In genomic region chr5:58649716-58650115, GRCh38 we compare ENCODE assay signal across 15 cellular contexts.
DNase-seq lines count a peak whose midpoint lies in the region; ATAC-seq and TF ChIP-seq lines count a peak whose summit lies in the region.
"Had no signal": no experiment of that assay in that cellular context is flagged by ENCODE, and none has a peak within 500 bp of the region (broad histone marks: within the 10 kb centered on the region; RNA-seq: fewer than 3 reads in every experiment).

No MANE protein-coding gene starts in this region.

- H3K9me2 ChIP-seq in neural cell (ENCODE audit: insufficient read depth, low read length) = no peaks in the 10 kb centered on the region

- no peaks in the 10 kb centered on the region for H3K27me3 ChIP-seq in neural cell (ENCODE audit: insufficient read depth, low read depth, low read length)
- H3K27me3 ChIP-seq: BLaER1 treated with 17β-estradiol and CSF1 and Interleukin-3, amounts not matched to agents 10 nM and 100 nM had no signal

- DNase-seq in NCI-H1694 treated with DMSO at 0.1 percent for 48 hours (lab: John Stamatoyannopoulos, UW) = peak; percentile 9
- no peak for DNase-seq in NCI-H1694 (lab: John Stamatoyannopoulos, UW)
- DNase-seq in left kidney (ENCODE audit: low read depth, low spot score) = peak; percentile 19
- no peak for DNase-seq in activated T-cell treated with anti-CD3 and anti-CD28 coated beads, Interleukin-2, amount 50 U/mL, for 4 hours
- no peak for DNase-seq in foreskin fibroblast
- DNase-seq in NCI-H2227 treated with DMSO at 0.1 percent for 48 hours (lab: John Stamatoyannopoulos, UW) = no peak
- DNase-seq: AML-193; CD4-positive, CD25-positive, alpha-beta regulatory T cell; DMS53; GM23248 had no signal

- H3K9me3 Mint-ChIP-seq in activated T-cell treated with anti-CD3 and anti-CD28 coated beads, Interleukin-2, amount 50 U/mL, for 4 hours = no peaks in the 10 kb centered on the region

- no peaks in the 10 kb centered on the region for H3K9me3 ChIP-seq in neural cell (ENCODE audit: low read length)
- H3K9me3 ChIP-seq: BLaER1 treated with 17β-estradiol and CSF1 and Interleukin-3, amounts not matched to agents 10 nM and 100 nM had no signal

- ATAC-seq in activated T-cell treated with anti-CD3 and anti-CD28 coated beads, Interleukin-2, amount 50 U/mL, for 4 hours = no peak
- ATAC-seq: HCT116 had no signal

- H3K79me2 ChIP-seq in neural cell (replicated peaks; ENCODE audit: insufficient read depth, low read length) = no peaks in the 10 kb centered on the region

- H3K36me3 Mint-ChIP-seq in activated T-cell treated with anti-CD3 and anti-CD28 coated beads, Interleukin-2, amount 50 U/mL, for 4 hours (ENCODE audit: insufficient read depth) = no peaks in the 10 kb centered on the region
- H3K36me3 Mint-ChIP-seq: CD4-positive, CD25-positive, alpha-beta regulatory T cell had no signal

- H3K4me1 Mint-ChIP-seq in activated T-cell treated with anti-CD3 and anti-CD28 coated beads, Interleukin-2, amount 50 U/mL, for 4 hours (ENCODE audit: low read depth) = no peaks in the 10 kb centered on the region
- H3K4me1 Mint-ChIP-seq: CD4-positive, CD25-positive, alpha-beta regulatory T cell had no signal

- H2AFZ ChIP-seq in neural cell (ENCODE audit: low read depth, low read length) = no peak overlapping the region
- H2AFZ ChIP-seq: GM23248 had no signal

- TF ChIP-seq RAD21 in neural cell (conservative IDR thresholded peaks at IDR 0.05) = no peak

- no peaks in the 10 kb centered on the region for H3K27me3 Mint-ChIP-seq in activated T-cell treated with anti-CD3 and anti-CD28 coated beads, Interleukin-2, amount 50 U/mL, for 4 hours (ENCODE audit: low read depth)
- H3K27me3 Mint-ChIP-seq: CD4-positive, CD25-positive, alpha-beta regulatory T cell had no signal

- H3K27ac ChIP-seq in neural cell (ENCODE audit: low read length) = no peak overlapping the region
- H3K27ac ChIP-seq: 22Rv1; BLaER1 treated with 17β-estradiol and CSF1 and Interleukin-3, amounts not matched to agents 10 nM and 100 nM; GM23248; HL-60 had no signal

- H3K4me3 Mint-ChIP-seq in activated T-cell treated with anti-CD3 and anti-CD28 coated beads, Interleukin-2, amount 50 U/mL, for 4 hours = no peak overlapping the region
- H3K4me3 Mint-ChIP-seq: CD4-positive, CD25-positive, alpha-beta regulatory T cell had no signal

- H3K4me3 ChIP-seq in neural cell (ENCODE audit: low read length) = no peak overlapping the region
- H3K4me3 ChIP-seq in foreskin fibroblast (ENCODE audit: low read depth in 1 of 2, low read length in 2 of 2) = no peak overlapping the region
- H3K4me3 ChIP-seq: BLaER1 treated with 17β-estradiol and CSF1 and Interleukin-3, amounts not matched to agents 10 nM and 100 nM; GM23248 had no signal

- no peaks in the 10 kb centered on the region for H3F3A ChIP-seq in neural cell (ENCODE audit: insufficient read depth, low read length, poor library complexity, severe bottlenecking)

- no peaks in the 10 kb centered on the region for H4K20me1 ChIP-seq in neural cell (ENCODE audit: insufficient read depth)
- H4K20me1 ChIP-seq: BLaER1 treated with 17β-estradiol and CSF1 and Interleukin-3, amounts not matched to agents 10 nM and 100 nM had no signal

- TF ChIP-seq CTCF in neural cell (IDR thresholded peaks at IDR 0.05; ENCODE audit: poor library complexity, severe bottlenecking) (no peak), foreskin fibroblast (IDR thresholded peaks at IDR 0.05; ENCODE audit: low read depth, low read length) (no peak)

- H3K9ac ChIP-seq in neural cell (ENCODE audit: low read length) = no peak overlapping the region
- H3K9ac ChIP-seq: BLaER1 treated with 17β-estradiol and CSF1 and Interleukin-3, amounts not matched to agents 10 nM and 100 nM; GM23248 had no signal

- no peak overlapping the region for H3K4me2 ChIP-seq in neural cell (ENCODE audit: low read length)

- no peaks in the 10 kb centered on the region for H3K36me3 ChIP-seq in neural cell (ENCODE audit: insufficient read depth, low read length)
- H3K36me3 ChIP-seq: BLaER1 treated with 17β-estradiol and CSF1 and Interleukin-3, amounts not matched to agents 10 nM and 100 nM had no signal

- peak; percentile 13 for TF ChIP-seq EP300 in neural cell (conservative IDR thresholded peaks at IDR 0.05; ENCODE audit: poor library complexity, severe bottlenecking)

TF ChIP-seq in neural cell, 6 proteins besides CTCF, POLR2A, EP300 and RAD21:
- TF ChIP-seq TAF1 (IDR thresholded peaks at IDR 0.05; ENCODE audit: low read depth) (no peak), MXI1 (conservative IDR thresholded peaks at IDR 0.05; ENCODE audit: poor library complexity, severe bottlenecking) (no peak), EZH2 (IDR thresholded peaks at IDR 0.05; ENCODE audit: borderline replicate concordance, insufficient read depth, low read length, poor library complexity, severe bottlenecking) (no peak), REST (IDR thresholded peaks at IDR 0.05; ENCODE audit: borderline replicate concordance) (no peak), SMC3 (conservative IDR thresholded peaks at IDR 0.05; ENCODE audit: poor library complexity) (no peak), POLR2AphosphoS5 (IDR thresholded peaks at IDR 0.05) (no peak)

Comparison
In these comparisons a context has a peak if more than half of its experiments do, and no peak if none do; other contexts are left out.
1. DNase-seq: peak in NCI-H1694 treated with DMSO at 0.1 percent for 48 hours (single experiment) and left kidney (single experiment); none in NCI-H1694 (single experiment), activated T-cell treated with anti-CD3 and anti-CD28 coated beads, Interleukin-2, amount 50 U/mL, for 4 hours (single experiment), foreskin fibroblast (0 of 2) and NCI-H2227 treated with DMSO at 0.1 percent for 48 hours (single experiment).